Comparison of ENCODE assay signal across 8 cellular contexts in genomic region chr16:11583889-11584565, GRCh38. TPM values are rescaled to one million over a fixed set of nuclear protein-coding genes. Genes with fewer than 3 reads are reported as not detected.
DNase-seq lines count a peak whose midpoint lies in the region; ATAC-seq, FAIRE-seq and TF ChIP-seq lines count a peak whose summit lies in the region.

No MANE protein-coding gene starts in this region.

- H3K27ac ChIP-seq in DOHH2 (ENCODE audit: low read depth, low read length) = peak overlapping the region; percentile 65

- H3K36me3 ChIP-seq in DOHH2 (ENCODE audit: control insufficient read depth, low read length) = peaks cover 18% of the 10 kb centered on the region
- H3K36me3 ChIP-seq in bronchial epithelial cell (ENCODE audit: control insufficient read depth, insufficient read depth, low read length) = peaks cover 7% of the 10 kb centered on the region

- peaks cover 31 to 80% (median 65%) of the 10 kb centered on the region in 4 donors for H3K4me1 Mint-ChIP-seq in naive thymus-derived CD8-positive, alpha-beta T cell

- H3K9me3 ChIP-seq in DOHH2 (ENCODE audit: control insufficient read depth, insufficient read depth, low read length) = no peaks in the 10 kb centered on the region

- peaks cover 0 to 23% (median 6%) of the 10 kb centered on the region in 3 donors for H3K36me3 Mint-ChIP-seq in naive thymus-derived CD8-positive, alpha-beta T cell

- H3K9me3 Mint-ChIP-seq in naive thymus-derived CD8-positive, alpha-beta T cell = no peaks in the 10 kb centered on the region

- H3K4me3 ChIP-seq in DOHH2 (ENCODE audit: low read length) = peak overlapping the region; percentile 78
- peak overlapping the region; percentile 28 for H3K4me3 ChIP-seq in bronchial epithelial cell (ENCODE audit: low read depth, low read length)

- DNase-seq in M059J (ENCODE audit: low read depth) (peak; percentile 25), bronchial epithelial cell (ENCODE audit: low read depth) (no peak), NCI-H1436 (lab: John Stamatoyannopoulos, UW) (no peak)
- DNase-seq in naive thymus-derived CD8-positive, alpha-beta T cell = peak in 3 of 10 donors; percentile 21 to 31 (median 24)
- no peak for DNase-seq in stimulated activated CD4-positive, alpha-beta T cell treated with anti-CD3 and anti-CD28 coated beads, Interleukin-2, amount 100 ng/mL, for 24 hours

- no peaks in the 10 kb centered on the region for H3K27me3 Mint-ChIP-seq in naive thymus-derived CD8-positive, alpha-beta T cell

- TF ChIP-seq CTCF in DOHH2 (IDR thresholded peaks at IDR 0.05; ENCODE audit: low read depth, low read length, poor library complexity, severe bottlenecking) (no peak), bronchial epithelial cell (IDR thresholded peaks at IDR 0.05; ENCODE audit: insufficient read depth, low read length, severe bottlenecking) (no peak)

- no peak for ATAC-seq in naive thymus-derived CD8-positive, alpha-beta T cell
- ATAC-seq in GM21381 (IDR thresholded peaks at IDR 0.05; ENCODE audit: unreplicated experiment) (no peak), HG02840 (IDR thresholded peaks at IDR 0.05; ENCODE audit: low FRiP score, unreplicated experiment) (no peak)

- POLR2A ChIA-PET in naive thymus-derived CD8-positive, alpha-beta T cell (lab: Charles Lee) = interaction anchor here (0.7 to 2.5 kb wide), 13 partner anchors 9 to 329 kb away, joined by 3 to 10 read pairs (median 4); partner anchors contain the start of gene SOCS1

- peaks cover 24% of the 10 kb centered on the region for H4K20me1 ChIP-seq in DOHH2 (ENCODE audit: control insufficient read depth, insufficient read depth, low read depth, low read length)

- peak overlapping the region; percentile 81 to 98 (median 96) for H3K27ac Mint-ChIP-seq in naive thymus-derived CD8-positive, alpha-beta T cell

- H3K27me3 ChIP-seq in DOHH2 (ENCODE audit: control insufficient read depth, low read length) (0 out of 2 replicates have a peak, but pooled peaks cover 2% of the 10 kb centered on the region), bronchial epithelial cell (ENCODE audit: control insufficient read depth, insufficient read depth, low read length) (no peaks in the 10 kb centered on the region)

- H3K4me3 Mint-ChIP-seq in naive thymus-derived CD8-positive, alpha-beta T cell = peak overlapping the region; percentile 90 to 100 (median 93)

- no peaks in the 10 kb centered on the region for H3K9me2 ChIP-seq in DOHH2 (replicated peaks; ENCODE audit: control insufficient read depth, low read length)

- H3K79me2 ChIP-seq in DOHH2 (ENCODE audit: control insufficient read depth, low read length) = peaks cover 71% of the 10 kb centered on the region

- peak overlapping the region; percentile 93 for H3K4me2 ChIP-seq in DOHH2 (ENCODE audit: low read length)

- H3F3A ChIP-seq in DOHH2 (ENCODE audit: control insufficient read depth, insufficient read depth) = peaks cover 26% of the 10 kb centered on the region

- H3K4me1 ChIP-seq in DOHH2 (ENCODE audit: control insufficient read depth, low read length) = peaks cover 68% of the 10 kb centered on the region

- FAIRE-seq in bronchial epithelial cell (lab: Jason Lieb, UNC) = no peak

RNA-seq across cellular contexts. Expression of gene LITAF, which starts 2.7 kb away (rescaled TPM):
- total RNA-seq in M059J (2014; rRNA removed; shearing (Covaris generic)) = 68.6 and 95.0 TPM in 2 replicates
- total RNA-seq in bronchial epithelial cell = 71.6 and 122 TPM in 2 replicates
- 100 to 1,000 TPM; 169 to 176 TPM for total RNA-seq in naive thymus-derived CD8-positive, alpha-beta T cell
- polyA plus RNA-seq in naive thymus-derived CD8-positive, alpha-beta T cell = 100 to 1,000 TPM; 553 to 770 (median 597) TPM
